25 cellular contexts compared by ENCODE assay signal in the genomic region with DNA sequence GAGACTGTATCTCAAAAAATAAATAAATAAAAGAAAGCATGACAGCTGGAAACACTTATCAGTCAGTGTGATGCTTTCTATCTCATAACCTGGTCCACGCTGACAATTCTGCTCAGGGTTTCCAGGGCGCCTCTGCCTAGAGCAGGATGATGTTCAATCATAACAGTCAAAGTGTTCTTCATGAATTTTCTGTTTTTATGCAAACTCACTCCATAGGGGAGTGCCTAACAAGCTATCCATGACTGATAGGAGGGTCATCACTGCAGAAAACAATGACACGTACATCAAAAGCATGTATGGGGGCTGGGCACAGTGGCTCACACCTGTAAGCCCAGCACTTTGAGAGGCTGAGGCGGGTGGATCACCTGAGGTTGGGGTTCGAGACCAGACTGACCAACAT.
"Had no signal": no experiment of that assay in that cellular context is flagged by ENCODE, and none has a peak within 500 bp of the region (broad histone marks: within the 10 kb centered on the region; RNA-seq: fewer than 3 reads in every experiment).

No MANE protein-coding gene starts in this region.

- H3K4me1 Mint-ChIP-seq: brain, WTC11 had no signal

- H3K4me3 Mint-ChIP-seq: activated CD4-positive, alpha-beta memory T cell treated with anti-CD3 and anti-CD28 coated beads, Interleukin-2, amount 10 ng/mL, durations not matched to agents 7 days and 5 days; activated T-helper 1 cell treated with anti-CD3 and anti-CD28 coated beads, Interleukin-12 subunit alpha, Interleukin-12 subunit beta, Interleukin-2, Interleukin-4 antibody, amounts not matched to agents 30 ng/mL and 10 ng/mL and 1 ng/mL, durations not matched to agents 14 hours and 24 hours and 36 hours; brain; nephron progenitor cell; stimulated activated naive B cell treated with anti-CD40 and anti-IgM and Interleukin-4, amounts not matched to agents 10 μg/mL and 1 μg/mL and 100 μg/mL, for 72 hours; T-helper 1 cell treated with Interleukin-12 subunit alpha and Interleukin-12 subunit beta and Interleukin-4 antibody, amounts not matched to agents 30 μg/mL and 1 μg/mL, for 36 hours; WTC11 had no signal

- DNase-seq: activated CD4-positive, alpha-beta memory T cell treated with anti-CD3 and anti-CD28 coated beads, Interleukin-2, amount 10 ng/mL, durations not matched to agents 7 days and 5 days; activated gamma-delta T cell; activated naive CD4-positive, alpha-beta T cell treated with anti-CD3 and anti-CD28 coated beads, Interleukin-2, amount 50 U/mL, for 16 hours; aorta; erythroblast; foreskin fibroblast; kidney glomerular epithelial cell; left ventricle myocardium inferior; mammary epithelial cell; midbrain; nephron progenitor cell; nucleus accumbens; posterior cingulate gyrus; retina; sigmoid colon; stimulated activated CD4-positive, alpha-beta T cell treated with anti-CD3 and anti-CD28 coated beads, Interleukin-15, amount 100 ng/mL, for 24 hours; stimulated activated naive B cell treated with anti-CD40 and anti-IgM and Interleukin-4, amounts not matched to agents 10 μg/mL and 1 μg/mL and 100 μg/mL, for 72 hours; T1000; transverse colon had no signal

- H3K4me3 ChIP-seq: left ventricle myocardium inferior, sigmoid colon, smooth muscle cell, transverse colon, vagina had no signal

- H3K27me3 Mint-ChIP-seq: activated CD4-positive, alpha-beta memory T cell treated with anti-CD3 and anti-CD28 coated beads, Interleukin-2, amount 10 ng/mL, durations not matched to agents 7 days and 5 days; stimulated activated naive B cell treated with anti-CD40 and anti-IgM and Interleukin-4, amounts not matched to agents 10 μg/mL and 1 μg/mL and 100 μg/mL, for 72 hours had no signal

- ATAC-seq: stimulated activated naive B cell treated with anti-CD40 and anti-IgM and Interleukin-4, amounts not matched to agents 10 μg/mL and 1 μg/mL and 100 μg/mL, for 72 hours; WTC11 had no signal

- H3K27ac Mint-ChIP-seq: activated CD4-positive, alpha-beta memory T cell treated with anti-CD3 and anti-CD28 coated beads, Interleukin-2, amount 10 ng/mL, durations not matched to agents 7 days and 5 days; activated T-helper 1 cell treated with anti-CD3 and anti-CD28 coated beads, Interleukin-12 subunit alpha, Interleukin-12 subunit beta, Interleukin-2, Interleukin-4 antibody, amounts not matched to agents 30 ng/mL and 10 ng/mL and 1 ng/mL, durations not matched to agents 14 hours and 24 hours and 36 hours; stimulated activated naive B cell treated with anti-CD40 and anti-IgM and Interleukin-4, amounts not matched to agents 10 μg/mL and 1 μg/mL and 100 μg/mL, for 72 hours; T-helper 1 cell treated with Interleukin-12 subunit alpha and Interleukin-12 subunit beta and Interleukin-4 antibody, amounts not matched to agents 30 μg/mL and 1 μg/mL, for 36 hours; WTC11 had no signal
